Comparison of ENCODE assay signal across 11 cellular contexts in the genomic region with DNA sequence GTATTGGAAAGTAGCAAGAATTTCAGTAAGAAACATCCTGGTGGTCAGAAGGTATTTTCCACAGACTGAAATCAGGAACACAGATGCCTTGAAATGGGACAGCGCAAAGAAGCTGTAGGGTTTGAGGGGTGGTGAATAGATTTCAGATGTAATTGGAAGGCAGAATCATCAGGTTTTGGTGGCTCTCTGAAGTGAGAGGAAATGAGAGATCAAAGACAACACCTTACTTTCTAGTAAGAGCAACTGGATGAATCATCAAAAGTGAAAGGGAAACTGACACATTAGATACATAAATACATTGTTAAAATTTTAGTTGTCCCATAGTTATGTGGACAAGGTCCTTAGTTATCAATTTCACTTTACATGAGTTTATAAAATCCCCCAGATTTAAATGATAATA.
DNase-seq lines count a peak whose midpoint lies in the region; ATAC-seq and TF ChIP-seq lines count a peak whose summit lies in the region.
"Had no signal": no experiment of that assay in that cellular context is flagged by ENCODE, and none has a peak within 500 bp of the region (broad histone marks: within the 10 kb centered on the region; RNA-seq: fewer than 3 reads in every experiment).

No MANE protein-coding gene starts in this region.

- H3K9ac ChIP-seq in KMS-11 = no peak overlapping the region

- H3K36me3 ChIP-seq in KMS-11 (ENCODE audit: insufficient read depth) = no peaks in the 10 kb centered on the region

- H3K4me1 ChIP-seq in KMS-11 (ENCODE audit: low read depth, poor library complexity, severe bottlenecking) = peaks cover 12% of the 10 kb centered on the region
- H3K4me1 ChIP-seq: Caco-2 had no signal

- TF ChIP-seq CTCF in GM13977 (IDR thresholded peaks at IDR 0.05; ENCODE audit: extremely low read depth, insufficient read depth, missing control alignments) (no peak), KMS-11 (conservative IDR thresholded peaks at IDR 0.05; ENCODE audit: low read depth, low read length) (no peak)

- H3K27ac ChIP-seq in KMS-11 = no peak overlapping the region; the same call in 1 of the 2 replicates

- no peaks in the 10 kb centered on the region for H3K79me2 ChIP-seq in KMS-11 (ENCODE audit: insufficient read depth, low read depth)

- H4K20me1 ChIP-seq in KMS-11 (ENCODE audit: insufficient read depth) = no peaks in the 10 kb centered on the region

- H3K27me3 ChIP-seq in KMS-11 (ENCODE audit: insufficient read depth, low read depth) = no peaks in the 10 kb centered on the region

- H3K4me3 ChIP-seq in KMS-11 (IDR thresholded peaks at IDR 0.05; ENCODE audit: insufficient read depth, low read depth, low read length) = no peak overlapping the region

- ATAC-seq in GM19395 (IDR thresholded peaks at IDR 0.05; ENCODE audit: unreplicated experiment) (peak; percentile 92), HG02884 (IDR thresholded peaks at IDR 0.05; ENCODE audit: unreplicated experiment) (peak; percentile 86)

- H2AFZ ChIP-seq in KMS-11 (ENCODE audit: low read depth) = peak overlapping the region; percentile 10; the same call in 1 of the 2 replicates

- peak overlapping the region; percentile 31; the same call in 1 of the 2 replicates for H3K4me2 ChIP-seq in KMS-11

- DNase-seq in GM13977 (ENCODE audit: low spot score) (peak; percentile 32), COLO829 (ENCODE audit: low spot score) (no peak), NCI-H345 treated with DMSO at 0.1 percent for 48 hours (lab: John Stamatoyannopoulos, UW; ENCODE audit: unreplicated experiment) (no peak), NCI-H524 treated with DMSO at 0.1 percent for 48 hours (lab: John Stamatoyannopoulos, UW) (no peak), retina (no peak)
- DNase-seq: activated effector memory CD4-positive, alpha-beta T cell treated with anti-CD3 and anti-CD28 coated beads, Interleukin-2, amount 50 U/mL, for 16 hours; Caco-2; NCI-H446 had no signal

- in situ Hi-C loops in GM13977 (cut with MboI; ENCODE audit: low pct_unique_long_range_greater_than_20kb, low sequenced_read_pairs, unreplicated experiment) = no loop called here
